ENCODE assay signal across 9 cellular contexts in the genomic region with DNA sequence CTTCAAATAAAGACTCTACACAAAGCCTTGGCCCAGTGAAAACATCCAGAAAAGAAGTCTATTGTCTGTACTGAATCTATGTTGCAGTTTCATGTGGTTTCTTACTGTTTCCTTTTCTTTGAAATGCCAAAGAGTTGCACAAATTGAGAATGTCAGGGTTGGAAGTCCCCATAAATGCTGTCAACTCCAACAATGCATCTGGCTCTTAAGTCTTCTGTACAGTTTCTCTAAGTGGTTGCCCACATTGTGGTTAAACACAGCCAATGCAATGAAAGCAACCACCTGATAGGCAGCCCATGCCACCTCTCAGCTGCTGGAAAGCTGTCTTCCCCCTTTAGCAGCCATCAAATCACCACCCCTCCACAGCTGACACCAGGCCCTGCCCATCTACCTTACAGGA.
DNase-seq lines count a peak whose midpoint lies in the region; ATAC-seq and TF ChIP-seq lines count a peak whose summit lies in the region.
"Had no signal": no experiment of that assay in that cellular context is flagged by ENCODE, and none has a peak within 500 bp of the region (broad histone marks: within the 10 kb centered on the region; RNA-seq: fewer than 3 reads in every experiment).

No MANE protein-coding gene starts in this region.

- H3K4me3 ChIP-seq in DND-41 (ENCODE audit: low read depth in 1 of 2, low read length in 2 of 2) (no peak overlapping the region), neural progenitor cell (no peak overlapping the region)

- H3K27me3 Mint-ChIP-seq in activated T-cell treated with anti-CD3 and anti-CD28 coated beads, Interleukin-2, amount 50 U/mL, for 4 hours (ENCODE audit: low read depth) = no peaks in the 10 kb centered on the region
- H3K27me3 Mint-ChIP-seq in CD14-positive monocyte (ENCODE audit: low read depth in 3 of 3) = peaks cover 0 to 4% (median 0%) of the 10 kb centered on the region in 3 donors
- H3K27me3 Mint-ChIP-seq in neural progenitor cell (ENCODE audit: insufficient read depth, low read depth) = peaks cover 4% of the 10 kb centered on the region
- no peaks in the 10 kb centered on the region for H3K27me3 Mint-ChIP-seq in HFFc6 (ENCODE audit: insufficient read depth)

- ATAC-seq in DND-41 (ENCODE audit: insufficient read depth, low read depth) = peak; percentile 98
- peak; percentile 82 for ATAC-seq in GM19452 (IDR thresholded peaks at IDR 0.05; ENCODE audit: unreplicated experiment)
- ATAC-seq in HG03103 (IDR thresholded peaks at IDR 0.05; ENCODE audit: low read depth, unreplicated experiment) = peak; percentile 86
- peak; percentile 95 to 96 for ATAC-seq in activated T-cell treated with anti-CD3 and anti-CD28 coated beads, Interleukin-2, amount 50 U/mL, for 4 hours

- H3K27ac Mint-ChIP-seq in CD14-positive monocyte = no peak overlapping the region
- no peak overlapping the region for H3K27ac Mint-ChIP-seq in neural progenitor cell
- H3K27ac Mint-ChIP-seq in HFFc6 = no peak overlapping the region

- H3K4me2 ChIP-seq in DND-41 (ENCODE audit: insufficient read depth, low read length) (no peak overlapping the region), neural progenitor cell (no peak overlapping the region)

- no peaks in the 10 kb centered on the region for H3K79me2 ChIP-seq in DND-41 (ENCODE audit: insufficient read depth, low read length)
- no peaks in the 10 kb centered on the region for H3K79me2 ChIP-seq in neural progenitor cell (ENCODE audit: low read depth)

- no peaks in the 10 kb centered on the region for H3F3A ChIP-seq in neural progenitor cell (ENCODE audit: low read depth)

- H4K20me1 ChIP-seq in DND-41 (ENCODE audit: insufficient read depth, low read length) (no peaks in the 10 kb centered on the region), neural progenitor cell (ENCODE audit: low read depth) (no peaks in the 10 kb centered on the region)

- DNase-seq in DND-41 (peak; percentile 70), CD14-positive monocyte (ENCODE audit: low spot score) (no peak), neural progenitor cell (ENCODE audit: low spot score) (no peak), HFFc6 (no peak), NCI-H446 (lab: John Stamatoyannopoulos, UW) (no peak)
- DNase-seq in activated T-cell treated with anti-CD3 and anti-CD28 coated beads, Interleukin-2, amount 50 U/mL, for 4 hours = no peak
- DNase-seq: retina had no signal

- H3K9me3 ChIP-seq in DND-41 (ENCODE audit: insufficient read depth, low read length, severe bottlenecking) (no peaks in the 10 kb centered on the region), neural progenitor cell (ENCODE audit: low read depth) (no peaks in the 10 kb centered on the region)

- H2AFZ ChIP-seq in DND-41 (ENCODE audit: low read depth, low read length) (no peak overlapping the region; the same call in 1 of the 2 replicates), neural progenitor cell (replicated peaks) (no peak overlapping the region)

- H3K4me1 ChIP-seq in DND-41 (ENCODE audit: insufficient read depth, low read length) (peaks cover 16% of the 10 kb centered on the region), neural progenitor cell (no peaks in the 10 kb centered on the region)

- H3K9ac ChIP-seq in DND-41 (ENCODE audit: low read depth, low read length) (peak overlapping the region; percentile 10; the same call in 1 of the 2 replicates), neural progenitor cell (no peak overlapping the region)

- H3K27ac ChIP-seq in DND-41 (ENCODE audit: low read length) = peak overlapping the region; percentile 74
- no peak overlapping the region for H3K27ac ChIP-seq in neural progenitor cell

- no peak overlapping the region for H3K4me3 Mint-ChIP-seq in activated T-cell treated with anti-CD3 and anti-CD28 coated beads, Interleukin-2, amount 50 U/mL, for 4 hours
- H3K4me3 Mint-ChIP-seq in CD14-positive monocyte (no peak overlapping the region), neural progenitor cell (no peak overlapping the region), HFFc6 (no peak overlapping the region)

- H3K4me1 Mint-ChIP-seq in activated T-cell treated with anti-CD3 and anti-CD28 coated beads, Interleukin-2, amount 50 U/mL, for 4 hours (ENCODE audit: low read depth) = peaks cover 17% of the 10 kb centered on the region
- H3K4me1 Mint-ChIP-seq in CD14-positive monocyte (peaks cover 7% of the 10 kb centered on the region), neural progenitor cell (no peaks in the 10 kb centered on the region), HFFc6 (ENCODE audit: low read depth) (no peaks in the 10 kb centered on the region)

- intact Hi-C loops in CD14-positive monocyte (cut with micrococcal nuclease) = no loop called here

- TF ChIP-seq CTCF in DND-41 (IDR thresholded peaks at IDR 0.05; ENCODE audit: borderline replicate concordance, extremely low read depth, low read length, poor library complexity, severe bottlenecking) (no peak), CD14-positive monocyte (IDR thresholded peaks at IDR 0.05) (no peak), neural progenitor cell (IDR thresholded peaks at IDR 0.05) (no peak), HFFc6 (IDR thresholded peaks at IDR 0.05) (no peak)

- H3K36me3 Mint-ChIP-seq in activated T-cell treated with anti-CD3 and anti-CD28 coated beads, Interleukin-2, amount 50 U/mL, for 4 hours (ENCODE audit: insufficient read depth) = no peaks in the 10 kb centered on the region
- H3K36me3 Mint-ChIP-seq in CD14-positive monocyte (no peaks in the 10 kb centered on the region), neural progenitor cell (no peaks in the 10 kb centered on the region), HFFc6 (ENCODE audit: low read depth) (peaks cover 22% of the 10 kb centered on the region)

- H3K27me3 ChIP-seq in DND-41 (ENCODE audit: insufficient read depth, low read length, poor library complexity) (no peaks in the 10 kb centered on the region), neural progenitor cell (no peaks in the 10 kb centered on the region)

- peaks cover 16% of the 10 kb centered on the region for H3K9me3 Mint-ChIP-seq in activated T-cell treated with anti-CD3 and anti-CD28 coated beads, Interleukin-2, amount 50 U/mL, for 4 hours
- peaks cover 2 to 12% (median 6%) of the 10 kb centered on the region in 7 donors for H3K9me3 Mint-ChIP-seq in CD14-positive monocyte
- H3K9me3 Mint-ChIP-seq in neural progenitor cell = peaks cover 27% of the 10 kb centered on the region
- H3K9me3 Mint-ChIP-seq in HFFc6 = peaks cover 28% of the 10 kb centered on the region

- H3K36me3 ChIP-seq in DND-41 (ENCODE audit: insufficient read depth, low read length) = no peaks in the 10 kb centered on the region
- no peaks in the 10 kb centered on the region for H3K36me3 ChIP-seq in neural progenitor cell
